1 cellular context compared by ENCODE assay signal in genomic region chr2:5521462-5521861, GRCh38.
TF ChIP-seq lines count a peak whose summit lies in the region.

No MANE protein-coding gene starts in this region.

TF ChIP-seq in H1, 55 proteins besides CTCF, POLR2A, EP300 and RAD21 (continued from another document):
- TF ChIP-seq CHD7 (IDR thresholded peaks at IDR 0.05; ENCODE audit: insufficient replicate concordance, low read length) (no peak), USF2 (IDR thresholded peaks at IDR 0.05; ENCODE audit: low read length) (no peak), HDAC6 (IDR thresholded peaks at IDR 0.05; ENCODE audit: low read depth, low read length) (no peak), TCF12 (IDR thresholded peaks at IDR 0.05; ENCODE audit: low read depth, low read length) (no peak), GABPA (IDR thresholded peaks at IDR 0.05; ENCODE audit: borderline replicate concordance, insufficient read depth, low read length) (no peak), SIRT6 (IDR thresholded peaks at IDR 0.05; ENCODE audit: low read length) (no peak)
